ENCODE assay signal across 8 cellular contexts in genomic region chr7:32941996-32942782, GRCh38. TPM values are rescaled to one million over a fixed set of nuclear protein-coding genes. Genes with fewer than 3 reads are reported as not detected.
A peak's percentile ranks its signal among the peaks of the same experiment; 100 is the strongest.
DNase-seq lines count a peak whose midpoint lies in the region; ATAC-seq and TF ChIP-seq lines count a peak whose summit lies in the region.

No MANE protein-coding gene starts in this region.

- intact Hi-C loops in gastrocnemius medialis (cut with DNase I; ENCODE audit: low total_unique reads): loop anchor here (2.0 to 5.0 kb wide), 3 partner anchors 51 to 450 kb away; partner anchors contain the start of genes KBTBD2 and LSM5

- H3K4me1 Mint-ChIP-seq in GM23338 (peaks cover 13% of the 10 kb centered on the region), T-helper 17 cell (peaks cover 17% of the 10 kb centered on the region)

- H3K9me3 ChIP-seq in T-helper 17 cell (ENCODE audit: control insufficient read depth, low read length, poor library complexity, severe bottlenecking) (no peaks in the 10 kb centered on the region), gastrocnemius medialis (no peaks in the 10 kb centered on the region)

- H3K27ac Mint-ChIP-seq in GM23338: no peak overlapping the region
- peak overlapping the region; percentile 87 for H3K27ac Mint-ChIP-seq in T-helper 17 cell

- H3K27ac ChIP-seq in GM23338 (ENCODE audit: low read depth) (no peak overlapping the region), gastrocnemius medialis (peak overlapping the region; percentile 82 to 94 (median 91))

- 0 out of 2 replicates have a peak, but pooled peaks cover 12% of the 10 kb centered on the region for H3F3A ChIP-seq in GM23338 (replicated peaks; ENCODE audit: low read depth)

- in situ Hi-C loops in astrocyte of the cerebellum (cut with HindIII; ENCODE audit: low sequenced_read_pairs) (loop anchor here (5.0 to 25.0 kb wide), 2 partner anchors 100 to 130 kb away; no protein-coding TSS in a partner anchor), gastrocnemius medialis (cut with MboI; ENCODE audit: low sequenced_read_pairs in 4 of 4) (loop anchor here in 2 of 4 donors (10.0 to 25.0 kb wide), 2 partner anchors 47 to 105 kb away; partner anchors contain the start of gene KBTBD2 (in 1 of the 2))

- peaks cover 97% of the 10 kb centered on the region for H3K27me3 ChIP-seq in GM23338 (ENCODE audit: insufficient read depth)
- no peaks in the 10 kb centered on the region for H3K27me3 ChIP-seq in gastrocnemius medialis

- H3K36me3 Mint-ChIP-seq in GM23338 (ENCODE audit: low read depth) (peaks cover 8% of the 10 kb centered on the region; the same call in 2 of the 3 replicates), T-helper 17 cell (ENCODE audit: low read depth) (peaks cover 2% of the 10 kb centered on the region)

- H3K36me3 ChIP-seq in GM23338 (ENCODE audit: insufficient read depth) (no peaks in the 10 kb centered on the region), gastrocnemius medialis (no peaks in the 10 kb centered on the region)

- peaks cover 32% of the 10 kb centered on the region for H3K9me3 Mint-ChIP-seq in GM23338

- peak; percentile 57 for DNase-seq in GF-D8 (lab: John Stamatoyannopoulos, UW)
- peak; percentile 40 for DNase-seq in GM23338 (ENCODE audit: low spot score)
- DNase-seq in Kasumi-1 (lab: John Stamatoyannopoulos, UW): peak; percentile 73 to 79
- DNase-seq in T-helper 17 cell: peak; percentile 28 to 38 (median 30)
- DNase-seq in astrocyte of the cerebellum (ENCODE audit: low read depth): no peak
- peak in 41 of 51 donors; percentile 12 to 80 (median 56) for DNase-seq in hypothalamus (lab: John Stamatoyannopoulos, UW)
- peak; percentile 38 to 44 for DNase-seq in gastrocnemius medialis
- no peak for DNase-seq in NAMALWA (ENCODE audit: low spot score)

- no peak for TF ChIP-seq POLR2A in gastrocnemius medialis (IDR thresholded peaks at IDR 0.05)

- no peak overlapping the region; the same call in none of the 2 replicates for H2AFZ ChIP-seq in GM23338

- H3K27me3 Mint-ChIP-seq in GM23338 (ENCODE audit: insufficient read depth, low read depth, poor library complexity) (peaks cover 88% of the 10 kb centered on the region), T-helper 17 cell (no peaks in the 10 kb centered on the region)

- peak overlapping the region; percentile 65 for H3K4me3 ChIP-seq in GM23338
- peak overlapping the region; percentile 74 for H3K4me3 ChIP-seq in astrocyte of the cerebellum (ENCODE audit: low read depth, low read length)
- H3K4me3 ChIP-seq in gastrocnemius medialis: peak overlapping the region; percentile 71 to 91 (median 80)

- H3K4me2 ChIP-seq in GM23338: peak overlapping the region; percentile 92

- ATAC-seq in GM23338: peak; percentile 14
- ATAC-seq in T-helper 17 cell: peak; percentile 72
- ATAC-seq in gastrocnemius medialis: peak; percentile 55 to 74

- H3K79me2 ChIP-seq in GM23338 (replicated peaks; ENCODE audit: insufficient read depth): no peaks in the 10 kb centered on the region

- H3K9me2 ChIP-seq in GM23338 (ENCODE audit: insufficient read depth): no peaks in the 10 kb centered on the region

- peaks cover 20% of the 10 kb centered on the region for H4K20me1 ChIP-seq in GM23338 (replicated peaks; ENCODE audit: insufficient read depth)

- peaks cover 12% of the 10 kb centered on the region; the same call in 1 of the 2 replicates for H3K4me1 ChIP-seq in GM23338 (ENCODE audit: insufficient read depth)
- H3K4me1 ChIP-seq in gastrocnemius medialis: peaks cover 20 to 30% of the 10 kb centered on the region in 2 donors

- TF ChIP-seq CTCF in GM23338 (conservative IDR thresholded peaks at IDR 0.05; ENCODE audit: low read depth in 2 of 2) (no peak), astrocyte of the cerebellum (IDR thresholded peaks at IDR 0.05; ENCODE audit: low read depth, low read length, missing control alignments) (no peak), gastrocnemius medialis (IDR thresholded peaks at IDR 0.05 in 4 of 5, conservative IDR thresholded peaks at IDR 0.05 in 1 of 5) (no peak)

- H3K4me3 Mint-ChIP-seq in GM23338 (peak overlapping the region; percentile 75), T-helper 17 cell (peak overlapping the region; percentile 92)

TF ChIP-seq in GM23338, 12 proteins besides CTCF, POLR2A, EP300 and RAD21:
- TF ChIP-seq REST (IDR thresholded peaks at IDR 0.05; ENCODE audit: unreplicated experiment) (no peak), ETS1 (IDR thresholded peaks at IDR 0.05) (no peak), JUNB (IDR thresholded peaks at IDR 0.05; ENCODE audit: unreplicated experiment) (no peak), STAT1 (IDR thresholded peaks at IDR 0.05; ENCODE audit: unreplicated experiment) (no peak), EZH2phosphoT487 (IDR thresholded peaks at IDR 0.05; ENCODE audit: unreplicated experiment) (peak; percentile 57), EZH2 (IDR thresholded peaks at IDR 0.05; ENCODE audit: low read depth, unreplicated experiment) (peak; percentile 47), NANOG (IDR thresholded peaks at IDR 0.05; ENCODE audit: borderline replicate concordance) (no peak), ZNF331 (CRISPR knock-in tag; IDR thresholded peaks at IDR 0.05; ENCODE audit: low read depth) (no peak)

RNA-seq across cellular contexts. Expression of gene FKBP9, which starts 15.1 kb away (rescaled TPM):
- total RNA-seq in GM23338 (2014; rRNA removed; shearing (Covaris generic)): 13.0 and 15.8 TPM in 2 replicates
- polyA plus RNA-seq in GM23338 (2016; fragmentation: Nextera tagmentation; extraction: Ambion mirVana): 5.1 and 5.2 TPM in 2 replicates
- under 1 TPM in 1 of 2 donors, not detected in 1; 0.42 TPM for total RNA-seq in T-helper 17 cell
- 10 to 100 TPM; 32.1 to 72.1 (median 35.3) TPM for total RNA-seq in gastrocnemius medialis

RNA-seq across cellular contexts. Expression of gene KBTBD2, which starts 50.6 kb away (rescaled TPM):
- total RNA-seq in GM23338 (2014; rRNA removed; shearing (Covaris generic)): 33.9 and 34.9 TPM in 2 replicates
- polyA plus RNA-seq in GM23338 (2016; fragmentation: Nextera tagmentation; extraction: Ambion mirVana): 11.1 and 11.6 TPM in 2 replicates
- total RNA-seq in T-helper 17 cell: 100 to 1,000 TPM; 118 to 129 TPM
- 10 to 100 TPM; 54.3 to 92.5 (median 64.1) TPM for total RNA-seq in gastrocnemius medialis

Comparison
In these comparisons a context has a peak if more than half of its experiments do, and no peak if none do; other contexts are left out.
1. DNase-seq: peak in GF-D8 (single experiment), GM23338 (single experiment), Kasumi-1 (2 of 2), T-helper 17 cell (3 of 3), hypothalamus (41 of 51) and gastrocnemius medialis (2 of 2); none in astrocyte of the cerebellum (single experiment) and NAMALWA (single experiment).
2. ATAC-seq: peak in every context shown above with its lines; median percentile 72 in T-helper 17 cell; 64 in gastrocnemius medialis; 14 in GM23338.
3. Peak in every context shown above with its lines, with median percentiles within 50 percentile points of each other: H3K4me3 ChIP-seq.